Comparison of ENCODE assay signal across 13 cellular contexts in the genomic region with DNA sequence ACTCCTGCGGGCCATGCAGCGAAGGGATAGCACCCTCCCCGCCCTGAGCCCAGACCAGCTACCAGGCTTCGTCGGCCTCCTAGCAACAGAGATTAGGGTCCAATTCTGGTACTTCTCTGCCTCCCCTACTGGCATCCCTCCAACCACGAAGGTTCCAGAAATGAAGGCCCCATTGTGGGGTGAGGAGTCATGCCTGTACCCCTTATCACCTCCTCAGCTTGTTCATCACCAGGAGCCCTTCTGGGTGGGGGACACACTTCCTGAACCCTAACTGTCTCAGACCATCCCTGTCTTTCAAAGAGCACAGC. TPM values are rescaled to one million over a fixed set of nuclear protein-coding genes. Genes with fewer than 3 reads are reported as not detected.
DNase-seq lines count a peak whose midpoint lies in the region; ATAC-seq and TF ChIP-seq lines count a peak whose summit lies in the region.
"Had no signal": no experiment of that assay in that cellular context is flagged by ENCODE, and none has a peak within 500 bp of the region (broad histone marks: within the 10 kb centered on the region; RNA-seq: fewer than 3 reads in every experiment).

No MANE protein-coding gene starts in this region.

- H3K9me3 ChIP-seq in HUES64 (ENCODE audit: insufficient read depth, low read depth, low read length) (no peaks in the 10 kb centered on the region), vagina (no peaks in the 10 kb centered on the region)
- H3K9me3 ChIP-seq: neutrophil had no signal

- H3K4me1 ChIP-seq in HUES64 (ENCODE audit: insufficient read depth, low read length) (peaks cover 16% of the 10 kb centered on the region; the same call in 1 of the 2 replicates), vagina (peaks cover 42% of the 10 kb centered on the region)

- DNase-seq in chondrocyte (ENCODE audit: low spot score) (no peak), natural killer cell (no peak), NOMO-1 treated with dmso at 0.1 percent for 144 hours (lab: John Stamatoyannopoulos, UW; ENCODE audit: unreplicated experiment) (no peak), vagina (ENCODE audit: extremely low spot score in 2 of 2) (no peak), substantia nigra (lab: John Stamatoyannopoulos, UW) (no peak)
- DNase-seq in activated CD8-positive, alpha-beta memory T cell treated with anti-CD3 and anti-CD28 coated beads, Interleukin-2, amount 10 ng/mL, durations not matched to agents 7 days and 5 days: no peak
- DNase-seq: foreskin keratinocyte; Kasumi-1; NCI-H2171 treated with DMSO at 0.1 percent for 48 hours; stimulated activated naive B cell treated with anti-CD40 and anti-IgM and Interleukin-4, amounts not matched to agents 10 μg/mL and 1 μg/mL and 100 μg/mL, for 72 hours had no signal

- no peaks in the 10 kb centered on the region for H3K9me3 Mint-ChIP-seq in chondrocyte (ENCODE audit: low read depth)
- H3K9me3 Mint-ChIP-seq in natural killer cell: no peaks in the 10 kb centered on the region
- no peaks in the 10 kb centered on the region for H3K9me3 Mint-ChIP-seq in activated CD8-positive, alpha-beta memory T cell treated with anti-CD3 and anti-CD28 coated beads, Interleukin-2, amount 10 ng/mL, durations not matched to agents 7 days and 5 days (ENCODE audit: low read depth)
- H3K9me3 Mint-ChIP-seq: stimulated activated naive B cell treated with anti-CD40 and anti-IgM and Interleukin-4, amounts not matched to agents 10 μg/mL and 1 μg/mL and 100 μg/mL, for 72 hours had no signal

- ATAC-seq in natural killer cell: no peak
- no peak for ATAC-seq in activated CD8-positive, alpha-beta memory T cell treated with anti-CD3 and anti-CD28 coated beads, Interleukin-2, amount 10 ng/mL, durations not matched to agents 7 days and 5 days
- ATAC-seq: foreskin keratinocyte; stimulated activated naive B cell treated with anti-CD40 and anti-IgM and Interleukin-4, amounts not matched to agents 10 μg/mL and 1 μg/mL and 100 μg/mL, for 72 hours had no signal

- WGBS in HUES64: 88% methylated on average over 6 of the region's 6 CpGs

- peaks cover 41% of the 10 kb centered on the region for H3K27me3 ChIP-seq in HUES64 (ENCODE audit: insufficient read depth, low read length)
- no peaks in the 10 kb centered on the region for H3K27me3 ChIP-seq in vagina
- H3K27me3 ChIP-seq: foreskin keratinocyte had no signal

- H3K4me1 Mint-ChIP-seq in chondrocyte (ENCODE audit: low read depth) (peaks cover 43% of the 10 kb centered on the region), natural killer cell (peaks cover 17 to 24% of the 10 kb centered on the region in 2 donors)
- H3K4me1 Mint-ChIP-seq in activated CD8-positive, alpha-beta memory T cell treated with anti-CD3 and anti-CD28 coated beads, Interleukin-2, amount 10 ng/mL, durations not matched to agents 7 days and 5 days: peaks cover 22% of the 10 kb centered on the region

- H3K27ac ChIP-seq in C4-2B (peak overlapping the region; percentile 89), HUES64 (ENCODE audit: low read depth, low read length) (no peak overlapping the region), vagina (no peak overlapping the region), substantia nigra (ENCODE audit: low read depth, low read length, poor library complexity, severe bottlenecking) (no peak overlapping the region)
- H3K27ac ChIP-seq: neutrophil had no signal

- CTCF ChIA-PET in activated CD8-positive, alpha-beta memory T cell treated with anti-CD3 and anti-CD28 coated beads, Interleukin-2, amount 10 ng/mL, durations not matched to agents 7 days and 5 days (lab: Charles Lee): interaction anchor here (0.7 to 3.2 kb wide), 4 partner anchors 24 to 94 kb away, joined by 3 to 20 read pairs (median 5); a partner anchor contains a TSS

- H3K27me3 Mint-ChIP-seq in chondrocyte (ENCODE audit: low read depth) (no peaks in the 10 kb centered on the region), natural killer cell (ENCODE audit: low read depth in 2 of 2) (peaks cover 10 to 22% of the 10 kb centered on the region in 2 donors)
- H3K27me3 Mint-ChIP-seq in activated CD8-positive, alpha-beta memory T cell treated with anti-CD3 and anti-CD28 coated beads, Interleukin-2, amount 10 ng/mL, durations not matched to agents 7 days and 5 days: peaks cover 22% of the 10 kb centered on the region

- peak overlapping the region; percentile 83 for H3K27ac Mint-ChIP-seq in chondrocyte (ENCODE audit: unreplicated experiment)
- peak overlapping the region in 1 of 2 donors; percentile 92 for H3K27ac Mint-ChIP-seq in natural killer cell
- no peak overlapping the region for H3K27ac Mint-ChIP-seq in activated CD8-positive, alpha-beta memory T cell treated with anti-CD3 and anti-CD28 coated beads, Interleukin-2, amount 10 ng/mL, durations not matched to agents 7 days and 5 days

- no peak for TF ChIP-seq POLR2A in vagina (IDR thresholded peaks at IDR 0.05)

- no peak for TF ChIP-seq CTCF in C4-2B (conservative IDR thresholded peaks at IDR 0.05)
- no peak for TF ChIP-seq CTCF in chondrocyte (IDR thresholded peaks at IDR 0.05)
- TF ChIP-seq CTCF in natural killer cell (IDR thresholded peaks at IDR 0.05): no peak
- no peak for TF ChIP-seq CTCF in vagina (IDR thresholded peaks at IDR 0.05)

- H3K36me3 ChIP-seq in HUES64 (ENCODE audit: insufficient read depth, low read length) (no peaks in the 10 kb centered on the region), vagina (no peaks in the 10 kb centered on the region)
- H3K36me3 ChIP-seq: neutrophil had no signal

- H3K36me3 Mint-ChIP-seq in chondrocyte (ENCODE audit: low read depth) (no peaks in the 10 kb centered on the region), natural killer cell (no peaks in the 10 kb centered on the region)
- no peaks in the 10 kb centered on the region for H3K36me3 Mint-ChIP-seq in activated CD8-positive, alpha-beta memory T cell treated with anti-CD3 and anti-CD28 coated beads, Interleukin-2, amount 10 ng/mL, durations not matched to agents 7 days and 5 days
- H3K36me3 Mint-ChIP-seq: stimulated activated naive B cell treated with anti-CD40 and anti-IgM and Interleukin-4, amounts not matched to agents 10 μg/mL and 1 μg/mL and 100 μg/mL, for 72 hours had no signal

- intact Hi-C loops in natural killer cell (cut with micrococcal nuclease): no loop called here
- intact Hi-C loops in vagina (cut with DNase I): no loop called here

- peak overlapping the region; percentile 92 for H3K4me3 Mint-ChIP-seq in chondrocyte (ENCODE audit: unreplicated experiment)
- peak overlapping the region; percentile 87 for H3K4me3 Mint-ChIP-seq in natural killer cell
- no peak overlapping the region for H3K4me3 Mint-ChIP-seq in activated CD8-positive, alpha-beta memory T cell treated with anti-CD3 and anti-CD28 coated beads, Interleukin-2, amount 10 ng/mL, durations not matched to agents 7 days and 5 days

- H3K9ac ChIP-seq in HUES64 (ENCODE audit: low read depth, low read length): no peak overlapping the region

- peak overlapping the region; percentile 68; the same call in 1 of the 2 replicates for H3K4me3 ChIP-seq in HUES64 (ENCODE audit: low read length)
- no peak overlapping the region for H3K4me3 ChIP-seq in vagina

RNA-seq across cellular contexts. Expression of a gene that starts 1.8 kb away (rescaled TPM):
- 8.3 TPM for polyA plus RNA-seq in HUES64 (2013, experiment 1 of 2)
- 9.8 TPM for polyA plus RNA-seq in HUES64 (2013, experiment 2 of 2)
- 63.9 to 69.0 TPM (median 64.4 TPM) in 3 replicates for total RNA-seq in chondrocyte
- total RNA-seq in natural killer cell: 1 to 10 TPM in 2 of 3 donors, under 1 TPM in 1; 0.79 to 3.2 (median 2.2) TPM
- 1 to 10 TPM; 1.1 to 3.6 TPM for total RNA-seq in activated CD8-positive, alpha-beta memory T cell treated with anti-CD3 and anti-CD28 coated beads, Interleukin-2, amount 10 ng/mL, durations not matched to agents 7 days and 5 days
- total RNA-seq in vagina: 43.5 TPM

RNA-seq across cellular contexts. Expression of a gene that starts 41.9 kb away (rescaled TPM):
- 18.6 TPM for polyA plus RNA-seq in HUES64 (2013, experiment 1 of 2)
- 31.3 TPM for polyA plus RNA-seq in HUES64 (2013, experiment 2 of 2)
- total RNA-seq in chondrocyte: 5.4 to 15.7 TPM (median 14.6 TPM) in 3 replicates
- 10 to 100 TPM in 1 of 3 donors, 1 to 10 TPM in 2; 2.6 to 27.9 (median 6.3) TPM for total RNA-seq in natural killer cell
- under 1 TPM; 0.44 to 0.87 TPM for total RNA-seq in activated CD8-positive, alpha-beta memory T cell treated with anti-CD3 and anti-CD28 coated beads, Interleukin-2, amount 10 ng/mL, durations not matched to agents 7 days and 5 days
- total RNA-seq in vagina: 67.3 TPM
